11 cellular contexts compared by ENCODE assay signal in the genomic region with DNA sequence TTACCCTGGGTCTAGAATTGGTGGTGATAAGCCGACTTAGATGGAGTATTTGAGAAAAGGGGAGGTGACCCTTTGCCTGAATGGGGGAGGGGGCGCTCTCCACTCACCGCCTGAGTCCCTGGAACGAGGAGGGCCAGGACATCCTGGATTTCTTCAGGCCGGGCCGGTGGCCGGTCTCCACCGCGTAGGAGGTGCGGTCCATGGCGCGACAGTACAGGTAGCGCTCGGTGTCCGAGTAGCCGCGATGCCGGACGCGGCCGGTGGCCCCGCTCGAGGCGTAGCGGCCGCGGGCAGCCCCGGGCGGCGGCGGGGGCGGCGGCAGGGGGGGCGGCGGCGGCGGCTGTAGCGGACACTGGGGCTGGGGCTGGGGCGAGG. TPM values are rescaled to one million over a fixed set of nuclear protein-coding genes. Genes with fewer than 3 reads are reported as not detected.
A peak's percentile ranks its signal among the peaks of the same experiment; 100 is the strongest.
DNase-seq lines count a peak whose midpoint lies in the region; TF ChIP-seq lines count a peak whose summit lies in the region.
"Had no signal": no experiment of that assay in that cellular context is flagged by ENCODE, and none has a peak within 500 bp of the region (broad histone marks: within the 10 kb centered on the region; RNA-seq: fewer than 3 reads in every experiment).

No MANE protein-coding gene starts in this region.

- H3K27me3 Mint-ChIP-seq in Caco-2 (ENCODE audit: insufficient read depth, unreplicated experiment) = peaks cover 5% of the 10 kb centered on the region

- no peaks in the 10 kb centered on the region for H3K36me3 Mint-ChIP-seq in Caco-2 (ENCODE audit: insufficient read depth, unreplicated experiment)
- H3K36me3 Mint-ChIP-seq: activated naive CD4-positive, alpha-beta T cell treated with anti-CD3 and anti-CD28 coated beads, Interleukin-2, amount 10 ng/mL, durations not matched to agents 7 days and 5 days had no signal

- no CpG with 5 or more reads among the region's 39 CpGs for WGBS in mesendoderm (ENCODE audit: extremely low coverage, insufficient coverage, low lambda C conversion rate)
- 0 to 9% (median 5%) methylated on average over 4 to 39 of the region's 39 CpGs for WGBS in stomach, 5 donors

- no peak overlapping the region for H3K9ac ChIP-seq in mesendoderm (ENCODE audit: low read length)

- H3K4me1 ChIP-seq in mesendoderm (ENCODE audit: control insufficient read depth, low read depth, low read length) (peaks cover 7% of the 10 kb centered on the region), stomach (peaks cover 9 to 21% (median 13%) of the 10 kb centered on the region in 4 donors), Caco-2 (no peaks in the 10 kb centered on the region)

- no peak overlapping the region for H2AK5ac ChIP-seq in mesendoderm (ENCODE audit: low read length)

- H3K56ac ChIP-seq in mesendoderm (ENCODE audit: low read length) = no peak overlapping the region

- H3K27ac ChIP-seq in coronary artery (no peak overlapping the region), mesendoderm (ENCODE audit: low read depth, low read length) (no peak overlapping the region), stomach (no peak overlapping the region)
- H3K27ac ChIP-seq: HL-60, vagina had no signal

- no peak overlapping the region for H3K18ac ChIP-seq in mesendoderm (ENCODE audit: low read length)

- H4K8ac ChIP-seq in mesendoderm (ENCODE audit: low read depth, low read length) = no peak overlapping the region

- no peaks in the 10 kb centered on the region for H3K9me3 Mint-ChIP-seq in Caco-2 (ENCODE audit: unreplicated experiment)
- H3K9me3 Mint-ChIP-seq: activated naive CD4-positive, alpha-beta T cell treated with anti-CD3 and anti-CD28 coated beads, Interleukin-2, amount 10 ng/mL, durations not matched to agents 7 days and 5 days had no signal

- POLR2A ChIA-PET in Caco-2 (lab: Charles Lee) = no interaction called here

- no TSS peak for BruUV-seq in Caco-2 (replicated peaks; lab: Mats Ljungman, UMichigan)

- no peak for TF ChIP-seq POLR2A in stomach (IDR thresholded peaks at IDR 0.05)

- H3K4me3 Mint-ChIP-seq in Caco-2 (ENCODE audit: unreplicated experiment) = no peak overlapping the region
- H3K4me3 Mint-ChIP-seq: activated naive CD4-positive, alpha-beta T cell treated with anti-CD3 and anti-CD28 coated beads, Interleukin-2, amount 10 ng/mL, durations not matched to agents 7 days and 5 days had no signal

- H4K5ac ChIP-seq in mesendoderm (ENCODE audit: low read length) = no peak overlapping the region

- no peak overlapping the region for H2BK15ac ChIP-seq in mesendoderm (replicated peaks; ENCODE audit: low read depth)

- peak overlapping the region; percentile 29 for H3K4me2 ChIP-seq in mesendoderm (ENCODE audit: low read length)

- no peaks in the 10 kb centered on the region for H3K4me1 Mint-ChIP-seq in Caco-2 (ENCODE audit: low read depth, unreplicated experiment)

- peak overlapping the region; percentile 64 for H3K4me3 ChIP-seq in coronary artery
- H3K4me3 ChIP-seq in mesendoderm (ENCODE audit: low read length) = no peak overlapping the region
- H3K4me3 ChIP-seq in stomach = peak overlapping the region; percentile 33 to 57 (median 42)
- no peak overlapping the region for H3K4me3 ChIP-seq in Caco-2 (ENCODE audit: low read depth, low read length)

- no peak for TF ChIP-seq EP300 in stomach (IDR thresholded peaks at IDR 0.05)

- H3K27ac Mint-ChIP-seq in Caco-2 (ENCODE audit: unreplicated experiment) = no peak overlapping the region
- H3K27ac Mint-ChIP-seq: activated naive CD4-positive, alpha-beta T cell treated with anti-CD3 and anti-CD28 coated beads, Interleukin-2, amount 10 ng/mL, durations not matched to agents 7 days and 5 days had no signal

- DNase-seq in NCI-H748 (lab: John Stamatoyannopoulos, UW; ENCODE audit: unreplicated experiment) = peak; percentile 46
- DNase-seq in NCI-H748 treated with DMSO at 0.1 percent for 48 hours (lab: John Stamatoyannopoulos, UW) = no peak
- DNase-seq in coronary artery (ENCODE audit: low spot score) = no peak
- DNase-seq in mesendoderm = peak; percentile 47
- DNase-seq in stomach = no peak
- no peak for DNase-seq in Caco-2
- no peak for DNase-seq in effector CD4-positive, alpha-beta T cell
- DNase-seq in stimulated activated CD4-positive, alpha-beta T cell treated with anti-CD3 and anti-CD28 coated beads, Interleukin-2, amount 100 ng/mL, for 24 hours = no peak
- DNase-seq: activated naive CD4-positive, alpha-beta T cell treated with anti-CD3 and anti-CD28 coated beads, Interleukin-2, amount 10 ng/mL, durations not matched to agents 7 days and 5 days had no signal

- no peak for TF ChIP-seq CTCF in coronary artery (IDR thresholded peaks at IDR 0.05)
- TF ChIP-seq CTCF in stomach (IDR thresholded peaks at IDR 0.05) = no peak
- no peak for TF ChIP-seq CTCF in Caco-2 (IDR thresholded peaks at IDR 0.05; ENCODE audit: insufficient read depth in 1 of 2, low read depth in 1 of 2, low read length in 1 of 2, severe bottlenecking in 1 of 2, unreplicated experiment in 1 of 2)

- intact Hi-C loops in stomach (cut with DNase I; ENCODE audit: low total_unique reads) (no loop called here), Caco-2 (cut with micrococcal nuclease; ENCODE audit: unreplicated experiment) (no loop called here)

- H3K27me3 ChIP-seq in mesendoderm (ENCODE audit: insufficient read depth, low read length, poor library complexity) = peaks cover 22% of the 10 kb centered on the region
- peaks cover 0 to 35% (median 26%) of the 10 kb centered on the region in 3 donors for H3K27me3 ChIP-seq in stomach
- H3K27me3 ChIP-seq in Caco-2 (replicated peaks; ENCODE audit: control insufficient read depth, insufficient read depth, low read length) = no peaks in the 10 kb centered on the region
- H3K27me3 ChIP-seq: vagina had no signal

- H3K23ac ChIP-seq in mesendoderm (ENCODE audit: low read length) = no peak overlapping the region

- no peaks in the 10 kb centered on the region for H3K36me3 ChIP-seq in mesendoderm (ENCODE audit: control insufficient read depth, insufficient read depth, low read length)
- no peaks in the 10 kb centered on the region for H3K36me3 ChIP-seq in stomach
- no peaks in the 10 kb centered on the region for H3K36me3 ChIP-seq in Caco-2 (ENCODE audit: control insufficient read depth, insufficient read depth, low read length)
- H3K36me3 ChIP-seq: vagina had no signal

- H3K79me1 ChIP-seq in mesendoderm (ENCODE audit: low read length) = no peaks in the 10 kb centered on the region

- no peaks in the 10 kb centered on the region for H3K9me3 ChIP-seq in stomach
- H3K9me3 ChIP-seq in Caco-2 = no peaks in the 10 kb centered on the region
- H3K9me3 ChIP-seq: vagina had no signal

- H3K4ac ChIP-seq in mesendoderm (ENCODE audit: low read depth, low read length) = no peak overlapping the region

- CTCF ChIA-PET in Caco-2 (lab: Charles Lee) = no interaction called here

- no peak overlapping the region for H2BK120ac ChIP-seq in mesendoderm (ENCODE audit: low read depth, low read length)

- H3K79me2 ChIP-seq in mesendoderm (ENCODE audit: control insufficient read depth, insufficient read depth, low read length) = no peaks in the 10 kb centered on the region

- H2BK5ac ChIP-seq in mesendoderm (ENCODE audit: low read length) = no peak overlapping the region

RNA-seq across cellular contexts. Expression of a gene that starts 0.5 kb away (rescaled TPM):
- polyA plus RNA-seq in mesendoderm (2013, experiment 1 of 2) = 2.5 TPM
- polyA plus RNA-seq in mesendoderm (2013, experiment 2 of 2) = 2.5 TPM
- 100 to 1,000 TPM in 3 of 5 donors, 10 to 100 TPM in 2; 95.0 to 147 (median 121) TPM for total RNA-seq in stomach
- polyA plus RNA-seq in stomach = 1 to 10 TPM; 3.1 to 7.6 (median 6.1) TPM
- 86.2 and 89.8 TPM in 2 replicates for total RNA-seq in Caco-2 (2022)

Comparison
In these comparisons a context has a peak if more than half of its experiments do, and no peak if none do; other contexts are left out.
1. DNase-seq: peak in NCI-H748 (single experiment) and mesendoderm (single experiment); none in NCI-H748 treated with DMSO at 0.1 percent for 48 hours (single experiment), coronary artery (single experiment), stomach (single experiment), Caco-2 (0 of 2), effector CD4-positive, alpha-beta T cell (single experiment) and stimulated activated CD4-positive, alpha-beta T cell treated with anti-CD3 and anti-CD28 coated beads, Interleukin-2, amount 100 ng/mL, for 24 hours (0 of 2).
2. H3K4me3 ChIP-seq: peak in coronary artery (single experiment) and stomach (4 of 4); none in mesendoderm (single experiment) and Caco-2 (single experiment).